Comparison of ENCODE assay signal across 8 cellular contexts in the genomic region with DNA sequence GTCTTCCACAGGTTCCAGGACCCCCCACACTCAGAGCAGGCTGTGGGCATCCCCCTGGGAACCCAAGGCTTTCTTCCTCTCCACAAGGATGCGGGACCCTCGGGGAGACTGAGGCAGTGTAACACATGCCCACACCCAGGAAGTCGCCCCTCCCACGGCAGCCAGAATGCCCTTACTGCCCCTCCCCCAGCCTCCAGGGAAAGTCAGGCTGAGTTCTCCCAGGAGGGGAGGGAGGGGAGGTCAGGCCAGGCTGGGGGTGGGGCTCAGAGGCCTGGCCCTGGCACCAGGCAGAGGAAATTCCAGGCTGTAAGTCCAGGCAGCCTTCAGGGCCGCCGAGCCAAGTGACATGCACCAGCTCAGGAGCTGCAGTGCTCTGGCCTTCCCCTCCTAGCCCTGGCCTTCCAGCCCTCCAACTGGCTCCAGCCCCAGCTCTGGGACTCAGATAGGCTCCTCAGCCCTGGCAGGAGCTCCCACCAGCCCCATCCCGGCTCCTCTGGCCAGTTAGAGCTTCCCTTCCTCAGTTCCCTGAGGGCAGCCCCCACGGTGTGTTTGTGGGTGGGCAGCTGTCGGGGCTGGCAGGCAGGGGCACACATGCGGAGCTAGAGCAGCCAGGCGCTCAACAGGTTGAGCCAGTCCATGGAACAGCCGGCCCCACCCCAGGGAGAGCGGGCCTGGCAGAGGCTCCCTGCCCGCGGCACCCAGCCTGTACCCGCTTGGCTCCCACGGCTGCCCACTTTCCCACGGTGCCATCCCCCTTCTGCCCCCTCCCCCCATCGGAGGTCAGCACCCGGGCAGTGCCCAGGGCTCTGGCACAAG. TPM values are rescaled to one million over a fixed set of nuclear protein-coding genes. Genes with fewer than 3 reads are reported as not detected.
DNase-seq lines count a peak whose midpoint lies in the region; ATAC-seq and TF ChIP-seq lines count a peak whose summit lies in the region.

No MANE protein-coding gene starts in this region.

- no peak for TF ChIP-seq CTCF in activated CD8-positive, alpha-beta T cell treated with anti-CD3 and anti-CD28 coated beads for 36 hours (IDR thresholded peaks at IDR 0.05)
- no peak for TF ChIP-seq CTCF in osteoblast (IDR thresholded peaks at IDR 0.05; ENCODE audit: extremely low read depth, low read depth, low read length)

- POLR2A ChIA-PET in activated CD8-positive, alpha-beta T cell treated with anti-CD3 and anti-CD28 coated beads for 36 hours (lab: Charles Lee): interaction anchor here (0.9 to 1.7 kb wide), 3 partner anchors 26 to 133 kb away, joined by 3 to 6 read pairs (median 6); no protein-coding TSS in a partner anchor

- peak overlapping the region; percentile 92 for H3K27ac ChIP-seq in osteoblast (ENCODE audit: low read depth, low read length)

- intact Hi-C loops in activated CD8-positive, alpha-beta T cell treated with anti-CD3 and anti-CD28 coated beads for 36 hours (cut with micrococcal nuclease): no loop called here

- no peaks in the 10 kb centered on the region for H3K27me3 ChIP-seq in osteoblast (ENCODE audit: insufficient read depth, low read length)

- H3K9me3 ChIP-seq in osteoblast (ENCODE audit: low read depth, low read length): no peaks in the 10 kb centered on the region

- peak overlapping the region; percentile 96 for H3K27ac Mint-ChIP-seq in activated CD8-positive, alpha-beta T cell treated with anti-CD3 and anti-CD28 coated beads for 36 hours
- no peak overlapping the region for H3K27ac Mint-ChIP-seq in stimulated activated naive B cell treated with anti-CD40 and anti-IgM and Interleukin-4, amounts not matched to agents 10 μg/mL and 1 μg/mL and 100 μg/mL, for 72 hours

- CTCF ChIA-PET in activated CD8-positive, alpha-beta T cell treated with anti-CD3 and anti-CD28 coated beads for 36 hours (lab: Charles Lee): interaction anchor here (0.6 to 1.3 kb wide), 3 partner anchors 20 to 155 kb away, joined by 3 read pairs; no protein-coding TSS in a partner anchor

- H4K20me1 ChIP-seq in osteoblast (ENCODE audit: insufficient read depth, low read length): peaks cover 56% of the 10 kb centered on the region

- peak overlapping the region; percentile 99 for H3K4me3 ChIP-seq in osteoblast (ENCODE audit: insufficient read depth, low read length)

- H3K9me3 Mint-ChIP-seq in activated CD8-positive, alpha-beta T cell treated with anti-CD3 and anti-CD28 coated beads for 36 hours: no peaks in the 10 kb centered on the region
- no peaks in the 10 kb centered on the region for H3K9me3 Mint-ChIP-seq in stimulated activated naive B cell treated with anti-CD40 and anti-IgM and Interleukin-4, amounts not matched to agents 10 μg/mL and 1 μg/mL and 100 μg/mL, for 72 hours

- no peaks in the 10 kb centered on the region for H3K36me3 ChIP-seq in osteoblast (ENCODE audit: insufficient read depth, low read length)

- peaks cover 10% of the 10 kb centered on the region for H3K36me3 Mint-ChIP-seq in activated CD8-positive, alpha-beta T cell treated with anti-CD3 and anti-CD28 coated beads for 36 hours (ENCODE audit: low read depth)
- peaks cover 9% of the 10 kb centered on the region in 2 donors for H3K36me3 Mint-ChIP-seq in stimulated activated naive B cell treated with anti-CD40 and anti-IgM and Interleukin-4, amounts not matched to agents 10 μg/mL and 1 μg/mL and 100 μg/mL, for 72 hours

- H3K4me1 Mint-ChIP-seq in activated CD8-positive, alpha-beta T cell treated with anti-CD3 and anti-CD28 coated beads for 36 hours (ENCODE audit: low read depth): peaks cover 55% of the 10 kb centered on the region
- peaks cover 61 to 90% of the 10 kb centered on the region in 2 donors for H3K4me1 Mint-ChIP-seq in stimulated activated naive B cell treated with anti-CD40 and anti-IgM and Interleukin-4, amounts not matched to agents 10 μg/mL and 1 μg/mL and 100 μg/mL, for 72 hours

- H3K4me1 ChIP-seq in osteoblast (ENCODE audit: insufficient read depth, low read length): peaks cover 71% of the 10 kb centered on the region

- no peaks in the 10 kb centered on the region for H3K27me3 Mint-ChIP-seq in activated CD8-positive, alpha-beta T cell treated with anti-CD3 and anti-CD28 coated beads for 36 hours
- no peaks in the 10 kb centered on the region for H3K27me3 Mint-ChIP-seq in stimulated activated naive B cell treated with anti-CD40 and anti-IgM and Interleukin-4, amounts not matched to agents 10 μg/mL and 1 μg/mL and 100 μg/mL, for 72 hours

- peak overlapping the region; percentile 93 for H3K4me3 Mint-ChIP-seq in activated CD8-positive, alpha-beta T cell treated with anti-CD3 and anti-CD28 coated beads for 36 hours
- no peak overlapping the region for H3K4me3 Mint-ChIP-seq in stimulated activated naive B cell treated with anti-CD40 and anti-IgM and Interleukin-4, amounts not matched to agents 10 μg/mL and 1 μg/mL and 100 μg/mL, for 72 hours

- peak overlapping the region; percentile 97 for H3K4me2 ChIP-seq in osteoblast (ENCODE audit: insufficient read depth, low read length)

- H3K79me2 ChIP-seq in osteoblast (ENCODE audit: insufficient read depth, low read length): peaks cover 77% of the 10 kb centered on the region

- no peak for ATAC-seq in activated CD8-positive, alpha-beta T cell treated with anti-CD3 and anti-CD28 coated beads for 36 hours
- no peak for ATAC-seq in stimulated activated naive B cell treated with anti-CD40 and anti-IgM and Interleukin-4, amounts not matched to agents 10 μg/mL and 1 μg/mL and 100 μg/mL, for 72 hours (replicated peaks)
- no peak for ATAC-seq in HG02981 (IDR thresholded peaks at IDR 0.05; ENCODE audit: unreplicated experiment)

- H2AFZ ChIP-seq in osteoblast (ENCODE audit: low read length): no peak overlapping the region

- DNase-seq in DMS53 (lab: John Stamatoyannopoulos, UW): peak; percentile 62
- DNase-seq in DMS53 treated with DMSO at 0.1 percent for 48 hours (lab: John Stamatoyannopoulos, UW; ENCODE audit: unreplicated experiment): no peak
- DNase-seq in activated CD8-positive, alpha-beta T cell treated with anti-CD3 and anti-CD28 coated beads for 36 hours: no peak
- peak; percentile 76 for DNase-seq in glomerular visceral epithelial cell (ENCODE audit: extremely low spot score)
- DNase-seq in osteoblast (ENCODE audit: insufficient read length, low spot score, missing footprints): peak; percentile 96
- no peak for DNase-seq in stimulated activated naive CD4-positive, alpha-beta T cell (lab: John Stamatoyannopoulos, UW)
- DNase-seq in stimulated activated naive B cell treated with anti-CD40 and anti-IgM and Interleukin-4, amounts not matched to agents 10 μg/mL and 1 μg/mL and 100 μg/mL, for 72 hours: no peak

RNA-seq across cellular contexts. Expression of a gene that starts 3.6 kb away (rescaled TPM):
- total RNA-seq in activated CD8-positive, alpha-beta T cell treated with anti-CD3 and anti-CD28 coated beads for 36 hours: 10 to 100 TPM; 35.9 to 38.8 TPM
- 27.9 and 28.3 TPM in 2 replicates for total RNA-seq in osteoblast

RNA-seq across cellular contexts. Expression of a gene that starts 34.0 kb away (rescaled TPM):
- total RNA-seq in activated CD8-positive, alpha-beta T cell treated with anti-CD3 and anti-CD28 coated beads for 36 hours: 1 to 10 TPM; 1.5 to 2.2 TPM
- not detected in 2 replicates for total RNA-seq in osteoblast

RNA-seq across cellular contexts. Expression of a gene that starts 38.4 kb away (rescaled TPM):
- under 1 TPM; 0.60 to 0.92 TPM for total RNA-seq in activated CD8-positive, alpha-beta T cell treated with anti-CD3 and anti-CD28 coated beads for 36 hours
- total RNA-seq in osteoblast: not detected in 2 replicates

RNA-seq across cellular contexts. Expression of a gene that starts 49.4 kb away (rescaled TPM):
- not detected for total RNA-seq in activated CD8-positive, alpha-beta T cell treated with anti-CD3 and anti-CD28 coated beads for 36 hours
- total RNA-seq in osteoblast: not detected in 2 replicates

Comparison
In these comparisons a context has a peak if more than half of its experiments do, and no peak if none do; other contexts are left out.
1. DNase-seq: peak in DMS53 (single experiment), glomerular visceral epithelial cell (single experiment) and osteoblast (single experiment); none in DMS53 treated with DMSO at 0.1 percent for 48 hours (single experiment), activated CD8-positive, alpha-beta T cell treated with anti-CD3 and anti-CD28 coated beads for 36 hours (single experiment), stimulated activated naive CD4-positive, alpha-beta T cell (0 of 6) and stimulated activated naive B cell treated with anti-CD40 and anti-IgM and Interleukin-4, amounts not matched to agents 10 μg/mL and 1 μg/mL and 100 μg/mL, for 72 hours (single experiment).